7 cellular contexts compared by ENCODE assay signal in genomic region chr2:204842731-204843490, GRCh38.
A peak's percentile ranks its signal among the peaks of the same experiment; 100 is the strongest.
DNase-seq lines count a peak whose midpoint lies in the region; ATAC-seq and TF ChIP-seq lines count a peak whose summit lies in the region.

No MANE protein-coding gene starts in this region.

- no peak overlapping the region for H3K4me3 ChIP-seq in endodermal cell (ENCODE audit: low read length)

- no peaks in the 10 kb centered on the region for H3K9me3 Mint-ChIP-seq in activated T-cell treated with anti-CD3 and anti-CD28 coated beads, Interleukin-2, amount 50 U/mL, for 72 hours
- H3K9me3 Mint-ChIP-seq in endodermal cell: no peaks in the 10 kb centered on the region

- peaks cover 26% of the 10 kb centered on the region for H3K4me1 Mint-ChIP-seq in activated T-cell treated with anti-CD3 and anti-CD28 coated beads, Interleukin-2, amount 50 U/mL, for 72 hours (ENCODE audit: low read depth)
- H3K4me1 Mint-ChIP-seq in endodermal cell: no peaks in the 10 kb centered on the region

- H3K9ac ChIP-seq in endodermal cell (ENCODE audit: extremely low read depth, low read length, poor library complexity, severe bottlenecking): no peak overlapping the region

- H3K4me1 ChIP-seq in endodermal cell (ENCODE audit: control insufficient read depth, insufficient read depth, low read length): no peaks in the 10 kb centered on the region

- DNase-seq in HS-27A (ENCODE audit: low read depth): peak; percentile 46
- DNase-seq in activated T-cell treated with anti-CD3 and anti-CD28 coated beads, Interleukin-2, amount 50 U/mL, for 72 hours: peak; percentile 25 to 31
- DNase-seq in hepatic stellate cell (ENCODE audit: low spot score): peak; percentile 50
- peak in 2 of 3 experiments; percentile 1 to 24 for DNase-seq in stimulated activated CD4-positive, alpha-beta T cell treated with anti-CD3 and anti-CD28 coated beads, TNF-alpha, amount 100 ng/mL, for 24 hours (ENCODE audit: low read depth in 3 of 3)
- DNase-seq in endodermal cell: no peak
- DNase-seq in NCI-H2227 treated with DMSO at 0.1 percent for 48 hours (lab: John Stamatoyannopoulos, UW): no peak

- H3K9me3 ChIP-seq in endodermal cell (ENCODE audit: control insufficient read depth, low read length): no peaks in the 10 kb centered on the region

- H3K27ac Mint-ChIP-seq in activated T-cell treated with anti-CD3 and anti-CD28 coated beads, Interleukin-2, amount 50 U/mL, for 72 hours: peak overlapping the region; percentile 77
- no peak overlapping the region for H3K27ac Mint-ChIP-seq in endodermal cell

- 81 to 90% methylated on average over 7 to 9 of the region's 9 CpGs for WGBS in endodermal cell (ENCODE audit: insufficient coverage in 1 of 2, insufficient read length in 1 of 2), 2 experiments

- peak; percentile 92 to 99 for ATAC-seq in activated T-cell treated with anti-CD3 and anti-CD28 coated beads, Interleukin-2, amount 50 U/mL, for 72 hours (replicated peaks in 1 of 2)
- no peak for ATAC-seq in GM18498 (IDR thresholded peaks at IDR 0.05; ENCODE audit: unreplicated experiment)

- H3K36me3 ChIP-seq in endodermal cell (ENCODE audit: control insufficient read depth, insufficient read depth, low read length): no peaks in the 10 kb centered on the region

- H3K4me3 Mint-ChIP-seq in activated T-cell treated with anti-CD3 and anti-CD28 coated beads, Interleukin-2, amount 50 U/mL, for 72 hours: peak overlapping the region; percentile 13 to 44
- H3K4me3 Mint-ChIP-seq in endodermal cell: no peak overlapping the region

- H3K36me3 Mint-ChIP-seq in activated T-cell treated with anti-CD3 and anti-CD28 coated beads, Interleukin-2, amount 50 U/mL, for 72 hours (ENCODE audit: insufficient read depth in 2 of 2): no peaks in the 10 kb centered on the region
- H3K36me3 Mint-ChIP-seq in endodermal cell (ENCODE audit: low read depth): no peaks in the 10 kb centered on the region

- H3K27ac ChIP-seq in endodermal cell (ENCODE audit: low read depth, low read length): no peak overlapping the region

- TF ChIP-seq CTCF in endodermal cell (conservative IDR thresholded peaks at IDR 0.05): no peak

- H3K27me3 Mint-ChIP-seq in activated T-cell treated with anti-CD3 and anti-CD28 coated beads, Interleukin-2, amount 50 U/mL, for 72 hours (ENCODE audit: low read depth): no peaks in the 10 kb centered on the region
- H3K27me3 Mint-ChIP-seq in endodermal cell (ENCODE audit: insufficient read depth): no peaks in the 10 kb centered on the region

- H3K27me3 ChIP-seq in endodermal cell (ENCODE audit: control insufficient read depth, insufficient read depth, low read length, poor library complexity, severe bottlenecking): no peaks in the 10 kb centered on the region

Comparison
In these comparisons a context has a peak if more than half of its experiments do, and no peak if none do; other contexts are left out.
1. DNase-seq: peak in HS-27A (single experiment), activated T-cell treated with anti-CD3 and anti-CD28 coated beads, Interleukin-2, amount 50 U/mL, for 72 hours (2 of 2), hepatic stellate cell (single experiment) and stimulated activated CD4-positive, alpha-beta T cell treated with anti-CD3 and anti-CD28 coated beads, TNF-alpha, amount 100 ng/mL, for 24 hours (2 of 3); none in endodermal cell (single experiment) and NCI-H2227 treated with DMSO at 0.1 percent for 48 hours (single experiment).